Comparison of ENCODE assay signal across 22 cellular contexts in the genomic region with DNA sequence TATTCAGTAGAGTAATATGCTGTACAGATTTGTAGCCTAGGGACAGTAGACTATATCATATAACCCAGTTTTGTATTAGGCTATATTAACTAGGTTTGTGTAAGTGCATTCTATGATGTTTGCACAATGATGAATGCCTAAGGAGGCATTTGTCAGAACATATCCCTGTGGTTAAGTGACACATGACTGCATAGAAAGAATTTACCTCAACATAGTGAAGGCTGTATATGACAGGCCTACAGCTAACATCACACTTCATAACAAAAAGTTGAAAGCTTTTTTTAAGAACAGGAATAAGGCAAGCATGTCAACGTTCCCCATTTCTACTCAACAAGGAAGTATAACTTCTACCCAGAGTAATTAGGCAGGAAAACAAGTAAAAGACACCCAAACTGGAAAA.
DNase-seq lines count a peak whose midpoint lies in the region; FAIRE-seq and TF ChIP-seq lines count a peak whose summit lies in the region.
"Had no signal": no experiment of that assay in that cellular context is flagged by ENCODE, and none has a peak within 500 bp of the region (broad histone marks: within the 10 kb centered on the region; RNA-seq: fewer than 3 reads in every experiment).

No MANE protein-coding gene starts in this region.

- H3K4me3 ChIP-seq in kidney (ENCODE audit: low read length in 2 of 2): no peak overlapping the region
- H3K4me3 ChIP-seq: dorsolateral prefrontal cortex, left ventricle myocardium inferior, Peyer's patch, prostate gland had no signal

- peak; percentile 30 for DNase-seq in DMS153 (lab: John Stamatoyannopoulos, UW)
- no peak for DNase-seq in DMS153 treated with DMSO at 0.1 percent for 48 hours (lab: John Stamatoyannopoulos, UW; ENCODE audit: unreplicated experiment)
- peak; percentile 16 for DNase-seq in NAMALWA (ENCODE audit: low spot score)
- DNase-seq in SW480 (ENCODE audit: low spot score): peak; percentile 14
- peak; percentile 68 for DNase-seq in renal cortical epithelial cell (ENCODE audit: low read depth)
- DNase-seq in GOT3 (lab: John Stamatoyannopoulos, UW): no peak
- no peak for DNase-seq in G401 (ENCODE audit: low spot score)
- no peak for DNase-seq in kidney
- DNase-seq: activated CD4-positive, CD25-positive, alpha-beta regulatory T cell treated with anti-CD3 and anti-CD28 coated beads, Interleukin-2, amount 50 U/mL, for 72 hours; activated CD8-positive, alpha-beta memory T cell treated with anti-CD3 and anti-CD28 coated beads, Interleukin-2, amount 50 U/mL, for 4 hours; activated naive CD4-positive, alpha-beta T cell treated with Interleukin-2 at 50 U/mL for 16 hours; CD4-positive, alpha-beta memory T cell; dorsolateral prefrontal cortex; GF-D8; hippocampal formation; left ventricle myocardium inferior; NCI-H1105; NCI-H226; Peyer's patch; stimulated activated CD4-positive, alpha-beta T cell treated with anti-CD3 and anti-CD28 coated beads, Interleukin-12 subunit alpha, Interleukin-12 subunit beta, amount 100 ng/mL, for 4 hours had no signal

- FAIRE-seq in kidney (lab: Jason Lieb, UNC): no peak

- H3K4me1 ChIP-seq in kidney (ENCODE audit: control insufficient read depth in 1 of 2, insufficient read depth in 1 of 2, low read depth in 1 of 2, low read length in 2 of 2): no peaks in the 10 kb centered on the region
- H3K4me1 ChIP-seq: left ventricle myocardium inferior, Peyer's patch, prostate gland had no signal

- intact Hi-C loops in kidney (cut with DNase I): no loop called here

- H3K27ac ChIP-seq in kidney (ENCODE audit: low read depth in 2 of 2, low read length in 2 of 2): no peak overlapping the region
- H3K27ac ChIP-seq: 22Rv1, dorsolateral prefrontal cortex, left ventricle myocardium inferior, Peyer's patch, prostate gland had no signal

- H3K36me3 ChIP-seq in kidney (ENCODE audit: control insufficient read depth in 1 of 2, insufficient read depth in 2 of 2, low read length in 2 of 2): no peaks in the 10 kb centered on the region
- H3K36me3 ChIP-seq: left ventricle myocardium inferior, Peyer's patch, prostate gland had no signal

- no peaks in the 10 kb centered on the region for H3K9me3 ChIP-seq in kidney (ENCODE audit: control insufficient read depth in 1 of 2, low read length in 2 of 2)
- H3K9me3 ChIP-seq: left ventricle myocardium inferior, Peyer's patch, prostate gland had no signal

- no peak for TF ChIP-seq CTCF in kidney (IDR thresholded peaks at IDR 0.05; ENCODE audit: borderline replicate concordance, extremely low read depth, insufficient read depth)

- in situ Hi-C loops in G401 (cut with HindIII; ENCODE audit: low sequenced_read_pairs): no loop called here

- H3K9ac ChIP-seq in kidney (ENCODE audit: low read length in 2 of 2): no peak overlapping the region

Comparison
In these comparisons a context has a peak if more than half of its experiments do, and no peak if none do; other contexts are left out.
1. DNase-seq: peak in DMS153 (single experiment), NAMALWA (single experiment), SW480 (single experiment) and renal cortical epithelial cell (single experiment); none in DMS153 treated with DMSO at 0.1 percent for 48 hours (single experiment), GOT3 (single experiment), G401 (single experiment) and kidney (single experiment).